In the genomic region with DNA sequence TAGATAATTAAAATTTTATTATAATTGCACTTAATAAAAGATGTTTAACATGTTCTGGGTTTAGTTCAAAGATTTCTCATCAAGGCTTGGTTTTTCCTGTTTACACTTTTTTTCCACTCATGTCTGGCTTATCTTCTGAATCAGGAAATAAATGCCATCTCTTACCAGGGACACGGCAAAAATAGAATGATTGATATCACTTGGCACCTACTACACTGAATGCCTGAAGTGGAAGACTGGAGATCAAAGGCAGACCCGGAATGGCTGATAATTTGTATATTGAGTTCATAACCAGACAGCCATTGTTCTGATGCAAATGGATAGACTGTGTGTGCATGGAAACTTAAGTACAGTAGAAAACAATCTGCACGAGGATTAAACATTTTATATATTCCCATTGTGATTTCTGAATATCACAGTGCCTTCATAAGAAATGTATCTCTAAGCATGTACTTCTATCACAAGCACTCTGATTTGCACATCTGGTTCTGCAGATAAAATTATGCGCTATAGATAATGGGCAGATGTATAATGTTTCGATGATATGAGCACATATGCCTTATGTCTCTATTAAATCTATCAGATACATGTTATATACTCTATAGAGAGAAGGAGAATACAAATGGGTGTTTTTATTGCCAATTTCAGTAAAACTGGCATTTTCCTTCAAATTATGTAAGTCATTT, we compare ENCODE assay signal across 23 cellular contexts.
A peak's percentile ranks its signal among the peaks of the same experiment; 100 is the strongest.
DNase-seq lines count a peak whose midpoint lies in the region; ATAC-seq, FAIRE-seq and TF ChIP-seq lines count a peak whose summit lies in the region.
"Had no signal": no experiment of that assay in that cellular context is flagged by ENCODE, and none has a peak within 500 bp of the region (broad histone marks: within the 10 kb centered on the region; RNA-seq: fewer than 3 reads in every experiment).

No MANE protein-coding gene starts in this region.

- no peak for ATAC-seq in activated naive CD4-positive, alpha-beta T cell treated with anti-CD3 and anti-CD28 coated beads, Interleukin-2, amount 50 U/mL, for 72 hours
- ATAC-seq: Right ventricle myocardium inferior had no signal

- H3K9me3 ChIP-seq in endothelial cell of umbilical vein (replicated peaks; ENCODE audit: control insufficient read depth, insufficient read depth, low read length) = no peaks in the 10 kb centered on the region
- no peaks in the 10 kb centered on the region for H3K9me3 ChIP-seq in vagina
- H3K9me3 ChIP-seq: SJSA1 had no signal

- H3K27me3 ChIP-seq in endothelial cell of umbilical vein (ENCODE audit: control insufficient read depth in 2 of 2, insufficient read depth in 2 of 2, low read length in 2 of 2) = no peaks in the 10 kb centered on the region
- H3K27me3 ChIP-seq in vagina = no peaks in the 10 kb centered on the region
- H3K27me3 ChIP-seq: SJSA1 had no signal

- H3K9ac ChIP-seq in endothelial cell of umbilical vein (replicated peaks; ENCODE audit: extremely low read depth, insufficient read depth, low read length) = no peak overlapping the region
- H3K9ac ChIP-seq: KMS-11 had no signal

- H3K36me3 Mint-ChIP-seq in activated naive CD4-positive, alpha-beta T cell treated with anti-CD3 and anti-CD28 coated beads, Interleukin-2, amount 50 U/mL, for 72 hours = no peaks in the 10 kb centered on the region

- CTCF ChIA-PET in endothelial cell of umbilical vein (lab: Charles Lee) = no interaction called here

- dilution Hi-C loops in endothelial cell of umbilical vein (cut with MboI; ENCODE audit: extremely low pct_ligation_motif_present, low sequenced_read_pairs) = no loop called here

- no peak overlapping the region for H3K27ac Mint-ChIP-seq in activated naive CD4-positive, alpha-beta T cell treated with anti-CD3 and anti-CD28 coated beads, Interleukin-2, amount 50 U/mL, for 72 hours
- H3K27ac Mint-ChIP-seq: B cell, H9 had no signal

- TF ChIP-seq POLR2A in endothelial cell of umbilical vein (IDR thresholded peaks at IDR 0.05; ENCODE audit: low read depth, low read length) (no peak), vagina (IDR thresholded peaks at IDR 0.05) (no peak)

- BruUV-seq in endothelial cell of umbilical vein (replicated peaks; lab: Mats Ljungman, UMichigan) = no TSS peak

- POLR2A ChIA-PET in endothelial cell of umbilical vein (lab: Charles Lee) = no interaction called here

- no peak overlapping the region for H2AFZ ChIP-seq in endothelial cell of umbilical vein (ENCODE audit: low read depth, low read length)

- H3K27ac ChIP-seq in endothelial cell of umbilical vein (ENCODE audit: insufficient read depth, low read depth, low read length) (no peak overlapping the region), vagina (no peak overlapping the region)
- H3K27ac ChIP-seq: HL-60, KMS-11, SJSA1 had no signal

- no peak overlapping the region for H3K4me2 ChIP-seq in endothelial cell of umbilical vein (ENCODE audit: insufficient read depth, low read length)
- H3K4me2 ChIP-seq: KMS-11 had no signal

- DNase-seq in A172 (ENCODE audit: low spot score) = peak; percentile 42
- peak; percentile 76 for DNase-seq in HT-29 (ENCODE audit: low spot score)
- peak; percentile 60 for DNase-seq in NCI-H69 (lab: John Stamatoyannopoulos, UW)
- DNase-seq in endothelial cell of umbilical vein (ENCODE audit: low read depth, low spot score) = peak; percentile 39
- no peak for DNase-seq in activated naive CD4-positive, alpha-beta T cell treated with anti-CD3 and anti-CD28 coated beads, Interleukin-2, amount 50 U/mL, for 72 hours (ENCODE audit: low spot score in 2 of 2)
- DNase-seq in SK-N-DZ (ENCODE audit: low spot score) = no peak
- no peak for DNase-seq in vagina (ENCODE audit: extremely low spot score in 2 of 2)
- no peak for DNase-seq in epidermal melanocyte (ENCODE audit: insufficient read length, low spot score)
- DNase-seq: DMS79, H9, NCI-H1436 treated with DMSO at 0.1 percent for 48 hours, NCI-H1930, NCI-H524 treated with DMSO at 0.1 percent for 48 hours, OCI-M1, SW 1271 had no signal

- H3K4me3 ChIP-seq in endothelial cell of umbilical vein (replicated peaks in 1 of 3; ENCODE audit: insufficient read depth in 1 of 3, low read depth in 1 of 3, low read length in 3 of 3) = no peak overlapping the region
- no peak overlapping the region for H3K4me3 ChIP-seq in vagina
- H3K4me3 ChIP-seq: SJSA1 had no signal

- H3K9me1 ChIP-seq in endothelial cell of umbilical vein (replicated peaks; ENCODE audit: control insufficient read depth, extremely low read depth, insufficient read depth, low read length) = no peaks in the 10 kb centered on the region

- peaks cover 3 to 21% of the 10 kb centered on the region in 2 donors for H3K9me3 Mint-ChIP-seq in activated naive CD4-positive, alpha-beta T cell treated with anti-CD3 and anti-CD28 coated beads, Interleukin-2, amount 50 U/mL, for 72 hours
- H3K9me3 Mint-ChIP-seq: H9 had no signal

- no peaks in the 10 kb centered on the region for H4K20me1 ChIP-seq in endothelial cell of umbilical vein (replicated peaks; ENCODE audit: control insufficient read depth, extremely low read depth, insufficient read depth, low read length)

- FAIRE-seq in endothelial cell of umbilical vein (lab: Jason Lieb, UNC) = no peak
- FAIRE-seq: A204.1, D721Med, RCC 7860 had no signal

- H3K4me1 ChIP-seq in endothelial cell of umbilical vein (ENCODE audit: control insufficient read depth, extremely low read depth, insufficient read depth, low read length) (peaks cover 5% of the 10 kb centered on the region), vagina (no peaks in the 10 kb centered on the region)
- H3K4me1 ChIP-seq: SJSA1 had no signal

- no peaks in the 10 kb centered on the region for H3K79me2 ChIP-seq in endothelial cell of umbilical vein (ENCODE audit: control insufficient read depth, insufficient read depth, low read length)

- TF ChIP-seq CTCF in endothelial cell of umbilical vein (IDR thresholded peaks at IDR 0.05; ENCODE audit: extremely low read depth in 1 of 2, insufficient read depth in 1 of 2, low read depth in 1 of 2, low read length in 2 of 2) (no peak), vagina (IDR thresholded peaks at IDR 0.05) (no peak)

- H3K36me3 ChIP-seq in endothelial cell of umbilical vein (ENCODE audit: control insufficient read depth in 2 of 2, extremely low read depth in 1 of 2, insufficient read depth in 2 of 2, low read length in 2 of 2) = no peaks in the 10 kb centered on the region
- no peaks in the 10 kb centered on the region for H3K36me3 ChIP-seq in vagina
- H3K36me3 ChIP-seq: SJSA1 had no signal

- intact Hi-C loops in endothelial cell of umbilical vein (cut with micrococcal nuclease) = no loop called here
- intact Hi-C loops in vagina (cut with DNase I) = no loop called here

TF ChIP-seq in endothelial cell of umbilical vein, 7 proteins besides CTCF, POLR2A, EP300 and RAD21:
- no peak for TF ChIP-seq GATA2 (IDR thresholded peaks at IDR 0.05; ENCODE audit: insufficient read depth, insufficient read length, low read depth, low read length)
- no peak for TF ChIP-seq FOS (IDR thresholded peaks at IDR 0.05; ENCODE audit: borderline replicate concordance, insufficient read depth, low read length)
- no peak for TF ChIP-seq JUN (IDR thresholded peaks at IDR 0.05; ENCODE audit: borderline replicate concordance, insufficient read depth, insufficient read length, low read depth)
- TF ChIP-seq, protein P1, sequence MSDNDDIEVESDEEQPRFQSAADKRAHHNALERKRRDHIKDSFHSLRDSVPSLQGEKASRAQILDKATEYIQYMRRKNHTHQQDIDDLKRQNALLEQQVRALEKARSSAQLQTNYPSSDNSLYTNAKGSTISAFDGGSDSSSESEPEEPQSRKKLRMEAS (IDR thresholded peaks at IDR 0.05; ENCODE audit: insufficient read depth, insufficient read length) = no peak
- no peak for TF ChIP-seq MYC (IDR thresholded peaks at IDR 0.05; ENCODE audit: low read depth, low read length)
- TF ChIP-seq POLR2AphosphoS5 (IDR thresholded peaks at IDR 0.05; ENCODE audit: insufficient read depth, low read depth, low read length) = no peak
- TF ChIP-seq EZH2 (IDR thresholded peaks at IDR 0.05; ENCODE audit: borderline replicate concordance, low read depth, low read length, severe bottlenecking) = no peak

Comparison
In these comparisons a context has a peak if more than half of its experiments do, and no peak if none do; other contexts are left out.
1. DNase-seq: peak in A172 (single experiment), HT-29 (single experiment), NCI-H69 (single experiment) and endothelial cell of umbilical vein (single experiment); none in activated naive CD4-positive, alpha-beta T cell treated with anti-CD3 and anti-CD28 coated beads, Interleukin-2, amount 50 U/mL, for 72 hours (0 of 2), SK-N-DZ (single experiment), vagina (0 of 2) and epidermal melanocyte (single experiment).